In genomic region chr3:186616299-186616617, GRCh38 we compare ENCODE assay signal across 2 cellular contexts.
TF ChIP-seq lines count a peak whose summit lies in the region.

No MANE protein-coding gene starts in this region.

TF ChIP-seq in A549, 52 proteins besides CTCF, POLR2A, EP300 and RAD21 (continued from another document):
- TF ChIP-seq REST (IDR thresholded peaks at IDR 0.05) (no peak), HOXA7 (CRISPR knock-in tag; IDR thresholded peaks at IDR 0.05) (no peak), ZSCAN20 (CRISPR knock-in tag; IDR thresholded peaks at IDR 0.05) (no peak), ZNF302 (CRISPR knock-in tag; IDR thresholded peaks at IDR 0.05) (no peak), HOXB5 (CRISPR knock-in tag; IDR thresholded peaks at IDR 0.05) (no peak), NPAS2 (CRISPR knock-in tag; IDR thresholded peaks at IDR 0.05; ENCODE audit: borderline replicate concordance) (no peak), KDM1A (IDR thresholded peaks at IDR 0.05; ENCODE audit: low read depth) (no peak), RNF2 (IDR thresholded peaks at IDR 0.05; ENCODE audit: borderline replicate concordance, low read depth) (no peak)
- TF ChIP-seq, protein P1, sequence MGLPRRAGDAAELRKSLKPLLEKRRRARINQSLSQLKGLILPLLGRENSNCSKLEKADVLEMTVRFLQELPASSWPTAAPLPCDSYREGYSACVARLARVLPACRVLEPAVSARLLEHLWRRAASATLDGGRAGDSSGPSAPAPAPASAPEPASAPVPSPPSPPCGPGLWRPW (IDR thresholded peaks at IDR 0.05): no peak
TF ChIP-seq in A549: peak in this region for 0.

TF ChIP-seq in GM23338, 12 proteins besides CTCF, POLR2A, EP300 and RAD21 (continued from another document):
- no peak for TF ChIP-seq REST (IDR thresholded peaks at IDR 0.05; ENCODE audit: unreplicated experiment)
- no peak for TF ChIP-seq EZH2 (IDR thresholded peaks at IDR 0.05; ENCODE audit: low read depth, unreplicated experiment)
- no peak for TF ChIP-seq NANOG (IDR thresholded peaks at IDR 0.05; ENCODE audit: borderline replicate concordance)
- no peak for TF ChIP-seq ZNF331 (CRISPR knock-in tag; IDR thresholded peaks at IDR 0.05; ENCODE audit: low read depth)
- no peak for TF ChIP-seq EZH2phosphoT487 (IDR thresholded peaks at IDR 0.05; ENCODE audit: unreplicated experiment)
- no peak for TF ChIP-seq POLR2AphosphoS5 (IDR thresholded peaks at IDR 0.05; ENCODE audit: low read depth)
- TF ChIP-seq, protein P2, sequence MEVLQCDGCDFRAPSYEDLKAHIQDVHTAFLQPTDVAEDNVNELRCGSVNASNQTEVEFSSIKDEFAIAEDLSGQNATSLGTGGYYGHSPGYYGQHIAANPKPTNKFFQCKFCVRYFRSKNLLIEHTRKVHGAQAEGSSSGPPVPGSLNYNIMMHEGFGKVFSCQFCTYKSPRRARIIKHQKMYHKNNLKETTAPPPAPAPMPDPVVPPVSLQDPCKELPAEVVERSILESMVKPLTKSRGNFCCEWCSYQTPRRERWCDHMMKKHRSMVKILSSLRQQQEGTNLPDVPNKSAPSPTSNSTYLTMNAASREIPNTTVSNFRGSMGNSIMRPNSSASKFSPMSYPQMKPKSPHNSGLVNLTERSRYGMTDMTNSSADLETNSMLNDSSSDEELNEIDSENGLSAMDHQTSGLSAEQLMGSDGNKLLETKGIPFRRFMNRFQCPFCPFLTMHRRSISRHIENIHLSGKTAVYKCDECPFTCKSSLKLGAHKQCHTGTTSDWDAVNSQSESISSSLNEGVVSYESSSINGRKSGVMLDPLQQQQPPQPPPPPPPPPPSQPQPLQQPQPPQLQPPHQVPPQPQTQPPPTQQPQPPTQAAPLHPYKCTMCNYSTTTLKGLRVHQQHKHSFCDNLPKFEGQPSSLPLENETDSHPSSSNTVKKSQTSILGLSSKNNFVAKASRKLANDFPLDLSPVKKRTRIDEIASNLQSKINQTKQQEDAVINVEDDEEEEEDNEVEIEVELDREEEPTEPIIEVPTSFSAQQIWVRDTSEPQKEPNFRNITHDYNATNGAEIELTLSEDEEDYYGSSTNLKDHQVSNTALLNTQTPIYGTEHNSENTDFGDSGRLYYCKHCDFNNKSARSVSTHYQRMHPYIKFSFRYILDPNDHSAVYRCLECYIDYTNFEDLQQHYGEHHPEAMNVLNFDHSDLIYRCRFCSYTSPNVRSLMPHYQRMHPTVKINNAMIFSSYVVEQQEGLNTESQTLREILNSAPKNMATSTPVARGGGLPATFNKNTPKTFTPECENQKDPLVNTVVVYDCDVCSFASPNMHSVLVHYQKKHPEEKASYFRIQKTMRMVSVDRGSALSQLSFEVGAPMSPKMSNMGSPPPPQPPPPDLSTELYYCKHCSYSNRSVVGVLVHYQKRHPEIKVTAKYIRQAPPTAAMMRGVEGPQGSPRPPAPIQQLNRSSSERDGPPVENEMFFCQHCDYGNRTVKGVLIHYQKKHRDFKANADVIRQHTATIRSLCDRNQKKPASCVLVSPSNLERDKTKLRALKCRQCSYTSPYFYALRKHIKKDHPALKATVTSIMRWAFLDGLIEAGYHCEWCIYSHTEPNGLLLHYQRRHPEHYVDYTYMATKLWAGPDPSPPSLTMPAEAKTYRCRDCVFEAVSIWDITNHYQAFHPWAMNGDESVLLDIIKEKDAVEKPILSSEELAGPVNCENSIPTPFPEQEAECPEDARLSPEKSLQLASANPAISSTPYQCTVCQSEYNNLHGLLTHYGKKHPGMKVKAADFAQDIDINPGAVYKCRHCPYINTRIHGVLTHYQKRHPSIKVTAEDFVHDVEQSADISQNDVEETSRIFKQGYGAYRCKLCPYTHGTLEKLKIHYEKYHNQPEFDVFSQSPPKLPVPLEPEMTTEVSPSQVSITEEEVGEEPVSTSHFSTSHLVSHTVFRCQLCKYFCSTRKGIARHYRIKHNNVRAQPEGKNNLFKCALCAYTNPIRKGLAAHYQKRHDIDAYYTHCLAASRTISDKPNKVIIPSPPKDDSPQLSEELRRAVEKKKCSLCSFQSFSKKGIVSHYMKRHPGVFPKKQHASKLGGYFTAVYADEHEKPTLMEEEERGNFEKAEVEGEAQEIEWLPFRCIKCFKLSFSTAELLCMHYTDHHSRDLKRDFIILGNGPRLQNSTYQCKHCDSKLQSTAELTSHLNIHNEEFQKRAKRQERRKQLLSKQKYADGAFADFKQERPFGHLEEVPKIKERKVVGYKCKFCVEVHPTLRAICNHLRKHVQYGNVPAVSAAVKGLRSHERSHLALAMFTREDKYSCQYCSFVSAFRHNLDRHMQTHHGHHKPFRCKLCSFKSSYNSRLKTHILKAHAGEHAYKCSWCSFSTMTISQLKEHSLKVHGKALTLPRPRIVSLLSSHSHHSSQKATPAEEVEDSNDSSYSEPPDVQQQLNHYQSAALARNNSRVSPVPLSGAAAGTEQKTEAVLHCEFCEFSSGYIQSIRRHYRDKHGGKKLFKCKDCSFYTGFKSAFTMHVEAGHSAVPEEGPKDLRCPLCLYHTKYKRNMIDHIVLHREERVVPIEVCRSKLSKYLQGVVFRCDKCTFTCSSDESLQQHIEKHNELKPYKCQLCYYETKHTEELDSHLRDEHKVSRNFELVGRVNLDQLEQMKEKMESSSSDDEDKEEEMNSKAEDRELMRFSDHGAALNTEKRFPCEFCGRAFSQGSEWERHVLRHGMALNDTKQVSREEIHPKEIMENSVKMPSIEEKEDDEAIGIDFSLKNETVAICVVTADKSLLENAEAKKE (CRISPR knock-in tag; IDR thresholded peaks at IDR 0.05): no peak
- TF ChIP-seq JUNB (IDR thresholded peaks at IDR 0.05; ENCODE audit: unreplicated experiment): no peak
